Comparison of ENCODE assay signal across 18 cellular contexts in genomic region chr16:85605912-85606841, GRCh38. TPM values are rescaled to one million over a fixed set of nuclear protein-coding genes. Genes with fewer than 3 reads are reported as not detected.
DNase-seq lines count a peak whose midpoint lies in the region; ATAC-seq and TF ChIP-seq lines count a peak whose summit lies in the region.
"Had no signal": no experiment of that assay in that cellular context is flagged by ENCODE, and none has a peak within 500 bp of the region (broad histone marks: within the 10 kb centered on the region; RNA-seq: fewer than 3 reads in every experiment).

No MANE protein-coding gene starts in this region.

- intact Hi-C loops in left colon (cut with DNase I, micrococcal nuclease), result no loop called here

- DNase-seq in DMS53 (lab: John Stamatoyannopoulos, UW) (peak; percentile 32), DMS53 treated with DMSO at 0.1 percent for 48 hours (lab: John Stamatoyannopoulos, UW; ENCODE audit: unreplicated experiment) (no peak), naive B cell (no peak), upper lobe of left lung (no peak), osteoblast (ENCODE audit: insufficient read length, low spot score, missing footprints) (no peak), left colon (no peak)
- DNase-seq: activated CD4-positive, alpha-beta T cell treated with anti-CD3 and anti-CD28 coated beads, Interleukin-2, amount 10 ng/mL, durations not matched to agents 24 days and 14 days; activated T-cell treated with anti-CD3 and anti-CD28 coated beads for 4 hours; CD4-positive, CD25-positive, alpha-beta regulatory T cell; Kasumi-1; kidney glomerular epithelial cell; NCI-H1417 treated with DMSO at 0.1 percent for 48 hours; small intestine had no signal

- no peak overlapping the region for H2AFZ ChIP-seq in osteoblast (ENCODE audit: low read length)

- H3K4me3 Mint-ChIP-seq in brain, result peak overlapping the region; percentile 16 to 85 (median 75)
- peak overlapping the region in 5 of 8 donors; percentile 16 to 73 (median 49) for H3K4me3 Mint-ChIP-seq in naive B cell
- H3K4me3 Mint-ChIP-seq: activated CD4-positive, alpha-beta T cell treated with anti-CD3 and anti-CD28 coated beads, Interleukin-2, amount 10 ng/mL, durations not matched to agents 24 days and 14 days; activated naive CD4-positive, alpha-beta T cell treated with anti-CD3 and anti-CD28 coated beads, Interleukin-2, amount 50 U/mL, for 24 hours; CD4-positive, CD25-positive, alpha-beta regulatory T cell had no signal

- no peak for TF ChIP-seq POLR2A in upper lobe of left lung (IDR thresholded peaks at IDR 0.05)

- no peak overlapping the region for H3K4me2 ChIP-seq in osteoblast (ENCODE audit: insufficient read depth, low read length)

- peaks cover 83% of the 10 kb centered on the region for H4K20me1 ChIP-seq in osteoblast (ENCODE audit: insufficient read depth, low read length)

- H3K9me3 Mint-ChIP-seq in brain (peaks cover 0 to 7% (median 0%) of the 10 kb centered on the region in 5 experiments), naive B cell (no peaks in the 10 kb centered on the region)
- H3K9me3 Mint-ChIP-seq: activated CD4-positive, alpha-beta T cell treated with anti-CD3 and anti-CD28 coated beads, Interleukin-2, amount 10 ng/mL, durations not matched to agents 24 days and 14 days; activated naive CD4-positive, alpha-beta T cell treated with anti-CD3 and anti-CD28 coated beads, Interleukin-2, amount 50 U/mL, for 24 hours had no signal

- TF ChIP-seq CTCF in brain (conservative IDR thresholded peaks at IDR 0.05) (no peak), upper lobe of left lung (IDR thresholded peaks at IDR 0.05) (no peak), osteoblast (IDR thresholded peaks at IDR 0.05; ENCODE audit: extremely low read depth, low read depth, low read length) (no peak)

- H3K27me3 Mint-ChIP-seq in brain (no peaks in the 10 kb centered on the region), naive B cell (peaks cover 0 to 3% (median 0%) of the 10 kb centered on the region in 3 donors)
- H3K27me3 Mint-ChIP-seq: activated naive CD4-positive, alpha-beta T cell treated with anti-CD3 and anti-CD28 coated beads, Interleukin-2, amount 50 U/mL, for 24 hours had no signal

- H3K27ac Mint-ChIP-seq in brain (peak overlapping the region; percentile 90 to 99 (median 94)), naive B cell (no peak overlapping the region)
- H3K27ac Mint-ChIP-seq: activated CD4-positive, alpha-beta T cell treated with anti-CD3 and anti-CD28 coated beads, Interleukin-2, amount 10 ng/mL, durations not matched to agents 24 days and 14 days; activated naive CD4-positive, alpha-beta T cell treated with anti-CD3 and anti-CD28 coated beads, Interleukin-2, amount 50 U/mL, for 24 hours; CD4-positive, CD25-positive, alpha-beta regulatory T cell had no signal

- TF ChIP-seq EP300 in upper lobe of left lung (IDR thresholded peaks at IDR 0.05), result no peak

- WGBS in upper lobe of left lung, 2 donors, result 67 to 73% methylated on average over 12 to 18 of the region's 22 CpGs

- no peaks in the 10 kb centered on the region for H3K36me3 ChIP-seq in upper lobe of left lung
- peaks cover 4% of the 10 kb centered on the region for H3K36me3 ChIP-seq in osteoblast (ENCODE audit: insufficient read depth, low read length)
- H3K36me3 ChIP-seq: tibial nerve had no signal

- H3K27me3 ChIP-seq in upper lobe of left lung (no peaks in the 10 kb centered on the region), osteoblast (ENCODE audit: insufficient read depth, low read length) (no peaks in the 10 kb centered on the region)
- H3K27me3 ChIP-seq: tibial nerve had no signal

- peaks cover 95% of the 10 kb centered on the region for H3K4me1 Mint-ChIP-seq in brain
- peaks cover 52 to 85% (median 65%) of the 10 kb centered on the region in 3 donors for H3K4me1 Mint-ChIP-seq in naive B cell

- peaks cover 58 to 67% (median 64%) of the 10 kb centered on the region in 4 donors for H3K4me1 ChIP-seq in upper lobe of left lung
- H3K4me1 ChIP-seq in osteoblast (ENCODE audit: insufficient read depth, low read length), result peaks cover 9% of the 10 kb centered on the region

- peaks cover 77% of the 10 kb centered on the region for H3K79me2 ChIP-seq in osteoblast (ENCODE audit: insufficient read depth, low read length)

- H3K27ac ChIP-seq in upper lobe of left lung (peak overlapping the region in 3 of 4 donors; percentile 26 to 38 (median 31)), osteoblast (ENCODE audit: low read depth, low read length) (no peak overlapping the region)
- H3K27ac ChIP-seq: HL-60, tibial nerve had no signal

- H3K36me3 Mint-ChIP-seq in brain, result no peaks in the 10 kb centered on the region
- no peaks in the 10 kb centered on the region for H3K36me3 Mint-ChIP-seq in naive B cell
- H3K36me3 Mint-ChIP-seq: activated naive CD4-positive, alpha-beta T cell treated with anti-CD3 and anti-CD28 coated beads, Interleukin-2, amount 50 U/mL, for 24 hours; CD4-positive, CD25-positive, alpha-beta regulatory T cell had no signal

- ATAC-seq in naive B cell (ENCODE audit: low read depth in 2 of 2) (no peak), upper lobe of left lung (ENCODE audit: low FRiP score in 2 of 2) (no peak), left colon (no peak), HG03280 (IDR thresholded peaks at IDR 0.05; ENCODE audit: unreplicated experiment) (no peak)

- no peaks in the 10 kb centered on the region for H3K9me3 ChIP-seq in upper lobe of left lung
- no peaks in the 10 kb centered on the region for H3K9me3 ChIP-seq in osteoblast (ENCODE audit: low read depth, low read length)
- H3K9me3 ChIP-seq: tibial nerve had no signal

- H3K4me3 ChIP-seq in upper lobe of left lung, result no peak overlapping the region
- no peak overlapping the region for H3K4me3 ChIP-seq in osteoblast (ENCODE audit: insufficient read depth, low read length)
- H3K4me3 ChIP-seq: tibial nerve had no signal

RNA-seq across cellular contexts. Expression of gene GSE1, which starts 6.9 kb away (rescaled TPM):
- 127 TPM for polyA plus RNA-seq in brain (ENCODE audit: insufficient read depth, low read depth, low replicate concordance)
- 1 to 10 TPM in 5 of 6 donors, under 1 TPM in 1; 1.00 to 8.3 (median 3.9) TPM for polyA plus RNA-seq in naive B cell (ENCODE audit: low read depth in 6 of 6)
- 100 to 1,000 TPM in 2 of 6 donors, 10 to 100 TPM in 4; 80.2 to 332 (median 90.8) TPM for total RNA-seq in upper lobe of left lung
- total RNA-seq in osteoblast, result 49.6 and 55.7 TPM in 2 replicates
- 100 to 1,000 TPM in 1 of 2 donors, 10 to 100 TPM in 1; 94.7 to 110 TPM for total RNA-seq in left colon

Comparison
In these comparisons a context has a peak if more than half of its experiments do, and no peak if none do; other contexts are left out.
1. H3K27ac Mint-ChIP-seq: peak in brain (5 of 5); none in naive B cell (0 of 6).